In the genomic region with DNA sequence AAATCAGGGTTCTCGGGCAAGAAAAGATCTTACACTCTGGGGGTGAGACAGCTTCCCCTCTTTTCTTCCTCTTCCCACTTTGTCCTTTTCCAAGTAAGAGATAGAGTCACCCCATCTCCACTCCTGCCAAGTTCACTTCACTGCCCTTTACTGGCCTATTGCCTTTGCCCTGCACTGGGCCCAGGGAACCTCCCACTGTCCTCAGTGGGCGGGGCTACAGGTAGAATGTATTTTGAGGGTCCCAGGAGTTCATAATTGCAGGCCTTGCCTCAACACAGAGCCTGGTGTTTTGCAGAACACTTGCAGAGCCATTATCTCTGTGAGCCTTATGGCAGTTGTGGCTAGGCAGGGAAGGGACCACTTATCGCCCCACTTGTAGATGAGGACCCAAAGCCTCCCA, we compare ENCODE assay signal across 1 cellular context.
TF ChIP-seq lines count a peak whose summit lies in the region.

No MANE protein-coding gene starts in this region.

TF ChIP-seq in WTC11, 78 proteins besides CTCF, POLR2A, EP300 and RAD21 (continued from another document):
- TF ChIP-seq, protein P1, sequence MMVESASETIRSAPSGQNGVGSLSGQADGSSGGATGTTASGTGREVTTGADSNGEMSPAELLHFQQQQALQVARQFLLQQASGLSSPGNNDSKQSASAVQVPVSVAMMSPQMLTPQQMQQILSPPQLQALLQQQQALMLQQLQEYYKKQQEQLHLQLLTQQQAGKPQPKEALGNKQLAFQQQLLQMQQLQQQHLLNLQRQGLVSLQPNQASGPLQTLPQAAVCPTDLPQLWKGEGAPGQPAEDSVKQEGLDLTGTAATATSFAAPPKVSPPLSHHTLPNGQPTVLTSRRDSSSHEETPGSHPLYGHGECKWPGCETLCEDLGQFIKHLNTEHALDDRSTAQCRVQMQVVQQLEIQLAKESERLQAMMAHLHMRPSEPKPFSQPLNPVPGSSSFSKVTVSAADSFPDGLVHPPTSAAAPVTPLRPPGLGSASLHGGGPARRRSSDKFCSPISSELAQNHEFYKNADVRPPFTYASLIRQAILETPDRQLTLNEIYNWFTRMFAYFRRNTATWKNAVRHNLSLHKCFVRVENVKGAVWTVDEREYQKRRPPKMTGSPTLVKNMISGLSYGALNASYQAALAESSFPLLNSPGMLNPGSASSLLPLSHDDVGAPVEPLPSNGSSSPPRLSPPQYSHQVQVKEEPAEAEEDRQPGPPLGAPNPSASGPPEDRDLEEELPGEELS (CRISPR knock-in tag; IDR thresholded peaks at IDR 0.05) = no peak
- no peak for TF ChIP-seq TCF7 (CRISPR knock-in tag; IDR thresholded peaks at IDR 0.05; ENCODE audit: low read depth)
- no peak for TF ChIP-seq ZNF138 (CRISPR knock-in tag; conservative IDR thresholded peaks at IDR 0.05)
- TF ChIP-seq KAT7 (CRISPR knock-in tag; IDR thresholded peaks at IDR 0.05; ENCODE audit: borderline replicate concordance) = no peak
- no peak for TF ChIP-seq NR3C1 (CRISPR knock-in tag; conservative IDR thresholded peaks at IDR 0.05; ENCODE audit: low read depth)
- TF ChIP-seq FOXK1 (CRISPR knock-in tag; IDR thresholded peaks at IDR 0.05) = no peak
- no peak for TF ChIP-seq GTF2I (CRISPR knock-in tag; conservative IDR thresholded peaks at IDR 0.05)
